ENCODE assay signal across 13 cellular contexts in genomic region chr10:48476279-48476982, GRCh38.
DNase-seq lines count a peak whose midpoint lies in the region; ATAC-seq, FAIRE-seq and TF ChIP-seq lines count a peak whose summit lies in the region.
"Had no signal": no experiment of that assay in that cellular context is flagged by ENCODE, and none has a peak within 500 bp of the region (broad histone marks: within the 10 kb centered on the region; RNA-seq: fewer than 3 reads in every experiment).

No MANE protein-coding gene starts in this region.

- FAIRE-seq in kidney (lab: Jason Lieb, UNC), result no peak

- no peaks in the 10 kb centered on the region for H3K4me1 ChIP-seq in kidney (ENCODE audit: control insufficient read depth in 1 of 2, insufficient read depth in 1 of 2, low read depth in 1 of 2, low read length in 2 of 2)

- H3K27me3 Mint-ChIP-seq in activated CD8-positive, alpha-beta T cell treated with anti-CD3 and anti-CD28 coated beads for 36 hours, result no peaks in the 10 kb centered on the region

- no peaks in the 10 kb centered on the region for H3K9me3 ChIP-seq in kidney (ENCODE audit: control insufficient read depth in 1 of 2, low read length in 2 of 2)

- POLR2A ChIA-PET in activated CD8-positive, alpha-beta T cell treated with anti-CD3 and anti-CD28 coated beads for 36 hours (lab: Charles Lee), result interaction anchor here (1.1 kb wide), 1 partner anchor 13 kb away, joined by 3 read pairs; no protein-coding TSS in a partner anchor

- intact Hi-C loops in activated CD8-positive, alpha-beta T cell treated with anti-CD3 and anti-CD28 coated beads for 36 hours (cut with micrococcal nuclease), result no loop called here
- intact Hi-C loops in kidney (cut with DNase I), result no loop called here

- H3K36me3 ChIP-seq in kidney (ENCODE audit: control insufficient read depth in 1 of 2, insufficient read depth in 2 of 2, low read length in 2 of 2), result no peaks in the 10 kb centered on the region

- no peak overlapping the region for H3K27ac Mint-ChIP-seq in activated CD8-positive, alpha-beta T cell treated with anti-CD3 and anti-CD28 coated beads for 36 hours
- H3K27ac Mint-ChIP-seq: B cell, nephron had no signal

- no peak overlapping the region for H3K9ac ChIP-seq in kidney (ENCODE audit: low read length in 2 of 2)

- no peak for TF ChIP-seq CTCF in fibroblast of the aortic adventitia (IDR thresholded peaks at IDR 0.05; ENCODE audit: insufficient read depth, low read length)
- no peak for TF ChIP-seq CTCF in activated CD8-positive, alpha-beta T cell treated with anti-CD3 and anti-CD28 coated beads for 36 hours (IDR thresholded peaks at IDR 0.05)
- TF ChIP-seq CTCF in kidney (IDR thresholded peaks at IDR 0.05; ENCODE audit: borderline replicate concordance, extremely low read depth, insufficient read depth), result no peak

- H3K36me3 Mint-ChIP-seq in activated CD8-positive, alpha-beta T cell treated with anti-CD3 and anti-CD28 coated beads for 36 hours (ENCODE audit: low read depth), result no peaks in the 10 kb centered on the region

- no peaks in the 10 kb centered on the region for H3K9me3 Mint-ChIP-seq in activated CD8-positive, alpha-beta T cell treated with anti-CD3 and anti-CD28 coated beads for 36 hours

- no peak overlapping the region for H3K27ac ChIP-seq in kidney (ENCODE audit: low read depth in 2 of 2, low read length in 2 of 2)

- CTCF ChIA-PET in activated CD8-positive, alpha-beta T cell treated with anti-CD3 and anti-CD28 coated beads for 36 hours (lab: Charles Lee), result no interaction called here

- DNase-seq in COR-L47 (lab: John Stamatoyannopoulos, UW), result peak; percentile 34
- peak; percentile 40 for DNase-seq in NCI-H1105 (lab: John Stamatoyannopoulos, UW)
- peak; percentile 38 for DNase-seq in SK-N-DZ (ENCODE audit: low spot score)
- peak; percentile 32 for DNase-seq in fibroblast of the aortic adventitia (ENCODE audit: low read depth)
- DNase-seq in activated CD8-positive, alpha-beta T cell treated with anti-CD3 and anti-CD28 coated beads for 36 hours, result no peak
- DNase-seq in kidney, result no peak
- DNase-seq: activated CD4-positive, alpha-beta T cell treated with anti-CD3 and anti-CD28 coated beads for 4 hours; effector memory CD4-positive, alpha-beta T cell; kidney glomerular epithelial cell had no signal

- no peak overlapping the region for H3K4me3 Mint-ChIP-seq in activated CD8-positive, alpha-beta T cell treated with anti-CD3 and anti-CD28 coated beads for 36 hours
- H3K4me3 Mint-ChIP-seq: B cell, nephron had no signal

- H3K4me1 Mint-ChIP-seq in activated CD8-positive, alpha-beta T cell treated with anti-CD3 and anti-CD28 coated beads for 36 hours (ENCODE audit: low read depth), result no peaks in the 10 kb centered on the region
- H3K4me1 Mint-ChIP-seq: B cell had no signal

- ATAC-seq in HG03521 (IDR thresholded peaks at IDR 0.05; ENCODE audit: unreplicated experiment) (no peak), GM21515 (IDR thresholded peaks at IDR 0.05; ENCODE audit: unreplicated experiment) (no peak)
- no peak for ATAC-seq in activated CD8-positive, alpha-beta T cell treated with anti-CD3 and anti-CD28 coated beads for 36 hours

- H3K4me3 ChIP-seq in fibroblast of the aortic adventitia (ENCODE audit: low read depth, low read length), result no peak overlapping the region
- H3K4me3 ChIP-seq in kidney (ENCODE audit: low read length in 2 of 2), result no peak overlapping the region

Comparison
In these comparisons a context has a peak if more than half of its experiments do, and no peak if none do; other contexts are left out.
1. DNase-seq: peak in COR-L47 (single experiment), NCI-H1105 (single experiment), SK-N-DZ (single experiment) and fibroblast of the aortic adventitia (single experiment); none in activated CD8-positive, alpha-beta T cell treated with anti-CD3 and anti-CD28 coated beads for 36 hours (single experiment) and kidney (single experiment).